In genomic region chr22:46002757-46003270, GRCh38 we compare ENCODE assay signal across 16 cellular contexts. TPM values are rescaled to one million over a fixed set of nuclear protein-coding genes. Genes with fewer than 3 reads are reported as not detected.
DNase-seq lines count a peak whose midpoint lies in the region; ATAC-seq and TF ChIP-seq lines count a peak whose summit lies in the region.
"Had no signal": no experiment of that assay in that cellular context is flagged by ENCODE, and none has a peak within 500 bp of the region (broad histone marks: within the 10 kb centered on the region; RNA-seq: fewer than 3 reads in every experiment).

No MANE protein-coding gene starts in this region.

- no peaks in the 10 kb centered on the region for H3K9me3 ChIP-seq in lower lobe of right lung
- H3K9me3 ChIP-seq in prostate gland: no peaks in the 10 kb centered on the region
- H3K9me3 ChIP-seq: tibial nerve had no signal

- intact Hi-C loops in lower lobe of right lung (cut with DNase I) (loop anchor here (10.0 kb wide), 1 partner anchor 112 kb away; no protein-coding TSS in a partner anchor), prostate gland (cut with DNase I) (no loop called here)

- peak overlapping the region; percentile 96 for H3K27ac Mint-ChIP-seq in HFFc6
- H3K27ac Mint-ChIP-seq: GM23338, mesothelial cell of epicardium had no signal

- no peak for TF ChIP-seq POLR2A in prostate gland (IDR thresholded peaks at IDR 0.05)

- no peaks in the 10 kb centered on the region for H3K9me3 Mint-ChIP-seq in HFFc6
- H3K9me3 Mint-ChIP-seq: GM23338, mesothelial cell of epicardium had no signal

- WGBS in prostate gland: 94% methylated on average over 8 of the region's 8 CpGs

- TF ChIP-seq CTCF in HFFc6 (IDR thresholded peaks at IDR 0.05): no peak
- TF ChIP-seq CTCF in astrocyte of the spinal cord (IDR thresholded peaks at IDR 0.05; ENCODE audit: low read depth, low read length): no peak
- no peak for TF ChIP-seq CTCF in lower lobe of right lung (IDR thresholded peaks at IDR 0.05)
- TF ChIP-seq CTCF in prostate gland (IDR thresholded peaks at IDR 0.05): no peak

- no peaks in the 10 kb centered on the region; the same call in 1 of the 2 replicates for H3K27me3 Mint-ChIP-seq in HFFc6 (ENCODE audit: insufficient read depth)

- no peaks in the 10 kb centered on the region for H3K79me2 ChIP-seq in ACC112 (ENCODE audit: control insufficient read depth, insufficient read depth, low read length, unreplicated experiment)

- no peak overlapping the region for H2AFZ ChIP-seq in ACC112 (ENCODE audit: low read length, unreplicated experiment)
- H2AFZ ChIP-seq: GM23338 had no signal

- in situ Hi-C loops in astrocyte of the spinal cord (cut with HindIII; ENCODE audit: low sequenced_read_pairs): no loop called here

- H3K36me3 ChIP-seq in ACC112 (ENCODE audit: insufficient read depth, low read length) (no peaks in the 10 kb centered on the region), lower lobe of right lung (no peaks in the 10 kb centered on the region), prostate gland (no peaks in the 10 kb centered on the region)
- H3K36me3 ChIP-seq: tibial nerve had no signal

- no peaks in the 10 kb centered on the region for H3K36me3 Mint-ChIP-seq in HFFc6 (ENCODE audit: low read depth)
- H3K36me3 Mint-ChIP-seq: mesothelial cell of epicardium had no signal

- no peak for ATAC-seq in lower lobe of right lung
- ATAC-seq in HG02642 (IDR thresholded peaks at IDR 0.05; ENCODE audit: poor library complexity, unreplicated experiment): no peak
- ATAC-seq: GM23338 had no signal

- DNase-seq in HFFc6 (peak; percentile 81), astrocyte of the spinal cord (ENCODE audit: low read depth, low spot score) (peak; percentile 55), lower lobe of right lung (peak; percentile 45), prostate gland (ENCODE audit: low spot score) (no peak), COLO829 (ENCODE audit: low spot score) (no peak), SW480 (ENCODE audit: low spot score) (no peak)
- DNase-seq: C1 segment of cervical spinal cord; effector CD4-positive, alpha-beta T cell; hypothalamus; retina had no signal

- H3K4me1 ChIP-seq in ACC112 (ENCODE audit: control insufficient read depth, insufficient read depth, low read length, unreplicated experiment) (peaks cover 41% of the 10 kb centered on the region), lower lobe of right lung (peaks cover 70% of the 10 kb centered on the region), prostate gland (replicated peaks) (peaks cover 14% of the 10 kb centered on the region)

- peaks cover 48% of the 10 kb centered on the region for H3K4me1 Mint-ChIP-seq in HFFc6 (ENCODE audit: low read depth)

- H3K27ac ChIP-seq in ACC112 (ENCODE audit: low read depth, low read length) (peak overlapping the region; percentile 69), lower lobe of right lung (no peak overlapping the region), prostate gland (no peak overlapping the region)

- H3K4me3 Mint-ChIP-seq in HFFc6: peak overlapping the region; percentile 39; the same call in 1 of the 2 replicates
- H3K4me3 Mint-ChIP-seq: GM23338, mesothelial cell of epicardium had no signal

- no peaks in the 10 kb centered on the region for H3K27me3 ChIP-seq in ACC112 (ENCODE audit: insufficient read depth, low read length)
- H3K27me3 ChIP-seq in lower lobe of right lung (ENCODE audit: low read depth): no peaks in the 10 kb centered on the region
- H3K27me3 ChIP-seq in prostate gland (replicated peaks; ENCODE audit: insufficient read depth): no peaks in the 10 kb centered on the region
- H3K27me3 ChIP-seq: tibial nerve had no signal

- H3K4me3 ChIP-seq in ACC112 (ENCODE audit: low read depth, low read length) (no peak overlapping the region), astrocyte of the spinal cord (ENCODE audit: low read depth, low read length) (no peak overlapping the region), lower lobe of right lung (no peak overlapping the region), prostate gland (no peak overlapping the region)
- H3K4me3 ChIP-seq: GM23338, tibial nerve had no signal

RNA-seq across cellular contexts. Expression of gene WNT7B, which starts 25.9 kb away (rescaled TPM):
- total RNA-seq in HFFc6 (2021; fragmentation: NEBNext Ultra II Directional; extraction: Animal tissue kit (Norgen Biotek cat#: 25700)): under 1 TPM in 5 of 6 experiments, not detected in 1; 0.07 to 0.14 (median 0.09) TPM
- total RNA-seq in lower lobe of right lung: 6.3 TPM
- total RNA-seq in prostate gland: 1 to 10 TPM; 7.5 to 7.7 TPM
- total RNA-seq: OCI-LY7, tibial nerve had no signal

Comparison
In these comparisons a context has a peak if more than half of its experiments do, and no peak if none do; other contexts are left out.
1. DNase-seq: peak in HFFc6 (single experiment), astrocyte of the spinal cord (single experiment) and lower lobe of right lung (single experiment); none in prostate gland (single experiment), COLO829 (single experiment) and SW480 (single experiment).